Comparison of ENCODE assay signal across 7 cellular contexts in genomic region chr1:113760102-113760804, GRCh38. TPM values are rescaled to one million over a fixed set of nuclear protein-coding genes. Genes with fewer than 3 reads are reported as not detected.
DNase-seq lines count a peak whose midpoint lies in the region; ATAC-seq, FAIRE-seq and TF ChIP-seq lines count a peak whose summit lies in the region.

No MANE protein-coding gene starts in this region.

- DNase-seq in H7 (no peak), RWPE2 (ENCODE audit: low spot score) (no peak), esophagus muscularis mucosa (ENCODE audit: extremely low spot score) (no peak), skeletal muscle cell (ENCODE audit: low read depth) (no peak), urothelium cell line (ENCODE audit: low spot score) (no peak), ACHN (no peak)

- intact Hi-C loops in esophagus muscularis mucosa (cut with DNase I): no loop called here

- no peak for TF ChIP-seq EP300 in esophagus muscularis mucosa (IDR thresholded peaks at IDR 0.05)

- ATAC-seq in RWPE2 (ENCODE audit: low read depth) (no peak), HG03571 (IDR thresholded peaks at IDR 0.05; ENCODE audit: unreplicated experiment) (no peak)

- TF ChIP-seq CTCF in RWPE2 (IDR thresholded peaks at IDR 0.05; ENCODE audit: poor library complexity, severe bottlenecking): no peak
- TF ChIP-seq CTCF in esophagus muscularis mucosa (IDR thresholded peaks at IDR 0.05): no peak

- FAIRE-seq in urothelium cell line (lab: Jason Lieb, UNC): no peak

- in situ Hi-C loops in ACHN (cut with HindIII; ENCODE audit: low pct_ligation_motif_present, low pct_unique_long_range_greater_than_20kb, low sequenced_read_pairs): no loop called here

- 69% methylated on average over 20 of the region's 20 CpGs for WGBS in esophagus muscularis mucosa

- H3K4me3 ChIP-seq in H7 (ENCODE audit: insufficient read depth, low read depth, low read length): peak overlapping the region; percentile 64
- no peak overlapping the region for H3K4me3 ChIP-seq in RWPE2 (ENCODE audit: severe bottlenecking)
- H3K4me3 ChIP-seq in esophagus muscularis mucosa: peak overlapping the region; percentile 74 to 78 (median 76)
- peak overlapping the region; percentile 88 for H3K4me3 ChIP-seq in skeletal muscle cell (ENCODE audit: low read depth, low read length)

- H3K27me3 ChIP-seq in H7 (ENCODE audit: control insufficient read depth, insufficient read depth, low read length): no peaks in the 10 kb centered on the region
- H3K27me3 ChIP-seq in RWPE2 (ENCODE audit: insufficient read depth, poor library complexity, severe bottlenecking): no peaks in the 10 kb centered on the region
- no peaks in the 10 kb centered on the region for H3K27me3 ChIP-seq in esophagus muscularis mucosa

- H3K9me3 ChIP-seq in RWPE2 (ENCODE audit: severe bottlenecking) (no peaks in the 10 kb centered on the region), esophagus muscularis mucosa (no peaks in the 10 kb centered on the region)

- H3K4me1 ChIP-seq in RWPE2 (ENCODE audit: insufficient read depth, poor library complexity, severe bottlenecking) (no peaks in the 10 kb centered on the region), esophagus muscularis mucosa (peaks cover 10 to 34% (median 28%) of the 10 kb centered on the region in 4 donors)

- peak overlapping the region; percentile 62 for H3K27ac ChIP-seq in RWPE2 (ENCODE audit: poor library complexity, severe bottlenecking)
- peak overlapping the region; percentile 86 to 95 (median 92) for H3K27ac ChIP-seq in esophagus muscularis mucosa (replicated peaks in 1 of 4)

- no peaks in the 10 kb centered on the region for H3K36me3 ChIP-seq in H7 (replicated peaks; ENCODE audit: control insufficient read depth, insufficient read depth, low read length)
- H3K36me3 ChIP-seq in RWPE2 (ENCODE audit: low read depth): peaks cover 8% of the 10 kb centered on the region
- H3K36me3 ChIP-seq in esophagus muscularis mucosa: peaks cover 0 to 17% (median 5%) of the 10 kb centered on the region in 4 donors

- no peak for TF ChIP-seq POLR2A in esophagus muscularis mucosa (IDR thresholded peaks at IDR 0.05; ENCODE audit: low read depth)

RNA-seq across cellular contexts. Expression of gene PHTF1, which starts 1.0 kb away (rescaled TPM):
- total RNA-seq in H7 (2014; rRNA removed; shearing (Covaris generic)): 27.7 and 32.1 TPM in 2 replicates
- 10 to 100 TPM; 10.2 to 13.3 (median 11.8) TPM for total RNA-seq in esophagus muscularis mucosa

RNA-seq across cellular contexts. Expression of gene RSBN1, which starts 52.0 kb away (rescaled TPM):
- 14.6 and 23.4 TPM in 2 replicates for total RNA-seq in H7 (2014; rRNA removed; shearing (Covaris generic))
- 10 to 100 TPM; 15.8 to 24.3 (median 20.1) TPM for total RNA-seq in esophagus muscularis mucosa
